1 cellular context compared by ENCODE assay signal in genomic region chr6:149052350-149053106, GRCh38.
TF ChIP-seq lines count a peak whose summit lies in the region.

No MANE protein-coding gene starts in this region.

TF ChIP-seq in K562, 482 proteins besides CTCF, POLR2A, EP300 and RAD21 (continued from another document):
- TF ChIP-seq THAP7 (CRISPR knock-in tag; IDR thresholded peaks at IDR 0.05) (no peak), ATF6 (CRISPR knock-in tag; IDR thresholded peaks at IDR 0.05) (no peak)
